ENCODE assay signal across 8 cellular contexts in genomic region chr12:69900720-69901131, GRCh38.
A peak's percentile ranks its signal among the peaks of the same experiment; 100 is the strongest.
DNase-seq lines count a peak whose midpoint lies in the region; ATAC-seq and TF ChIP-seq lines count a peak whose summit lies in the region.

No MANE protein-coding gene starts in this region.

- H3K36me3 ChIP-seq in DOHH2 (ENCODE audit: control insufficient read depth, low read length), result peaks cover 16% of the 10 kb centered on the region
- H3K36me3 ChIP-seq in MG63, result no peaks in the 10 kb centered on the region
- no peaks in the 10 kb centered on the region for H3K36me3 ChIP-seq in psoas muscle (ENCODE audit: insufficient read depth in 1 of 2, low read depth in 1 of 2)

- no peaks in the 10 kb centered on the region for H4K20me1 ChIP-seq in DOHH2 (ENCODE audit: control insufficient read depth, insufficient read depth, low read depth, low read length)

- POLR2A ChIA-PET in RWPE1 (lab: Yijun Ruan, JAX; ENCODE audit: low non-redundant PET), result no interaction called here

- peaks cover 39% of the 10 kb centered on the region for H3F3A ChIP-seq in DOHH2 (ENCODE audit: control insufficient read depth, insufficient read depth)

- H3K9me3 ChIP-seq in DOHH2 (ENCODE audit: control insufficient read depth, insufficient read depth, low read length) (no peaks in the 10 kb centered on the region), MG63 (no peaks in the 10 kb centered on the region), psoas muscle (no peaks in the 10 kb centered on the region)

- intact Hi-C loops in psoas muscle (cut with DNase I), result loop anchor here (5.0 kb wide), 2 partner anchors 342 to 677 kb away; partner anchors contain the start of gene CNOT2 (in 1 of the 2)

- H3K9me2 ChIP-seq in DOHH2 (replicated peaks; ENCODE audit: control insufficient read depth, low read length), result no peaks in the 10 kb centered on the region

- H3K27ac ChIP-seq in DOHH2 (ENCODE audit: low read depth, low read length) (peak overlapping the region; percentile 100), RWPE1 (no peak overlapping the region), psoas muscle (no peak overlapping the region)

- ATAC-seq in GM21786 (IDR thresholded peaks at IDR 0.05; ENCODE audit: unreplicated experiment) (peak; percentile 78), psoas muscle (peak in 3 of 4 donors; percentile 31 to 78 (median 48)), HG03460 (IDR thresholded peaks at IDR 0.05; ENCODE audit: unreplicated experiment) (no peak)

- TF ChIP-seq CTCF in DOHH2 (IDR thresholded peaks at IDR 0.05; ENCODE audit: low read depth, low read length, poor library complexity, severe bottlenecking) (peak; percentile 89), RWPE1 (conservative IDR thresholded peaks at IDR 0.05; ENCODE audit: low read depth) (peak; percentile 69), psoas muscle (IDR thresholded peaks at IDR 0.05) (peak; percentile 83)

- H3K79me2 ChIP-seq in DOHH2 (ENCODE audit: control insufficient read depth, low read length), result 0 out of 2 replicates have a peak, but pooled peaks cover 5% of the 10 kb centered on the region

- CTCF ChIA-PET in RWPE1 (lab: Yijun Ruan, JAX), result interaction anchor here (0.6 to 1.2 kb wide), 19 partner anchors 9 to 1105 kb away, joined by 3 to 7 read pairs (median 3); no protein-coding TSS in a partner anchor

- 0% methylated on average over 4 of the region's 4 CpGs for WGBS in psoas muscle, 3 donors

- H3K4me2 ChIP-seq in DOHH2 (ENCODE audit: low read length), result peak overlapping the region; percentile 63

- no peaks in the 10 kb centered on the region for H3K27me3 ChIP-seq in DOHH2 (ENCODE audit: control insufficient read depth, low read length)
- H3K27me3 ChIP-seq in MG63, result no peaks in the 10 kb centered on the region
- H3K27me3 ChIP-seq in psoas muscle (ENCODE audit: insufficient read depth in 3 of 3, low read length in 2 of 3), result no peaks in the 10 kb centered on the region

- DNase-seq in MG63, result peak; percentile 18
- peak; percentile 47 for DNase-seq in RWPE1 (ENCODE audit: low spot score)
- peak; percentile 80 for DNase-seq in activated effector memory CD4-positive, alpha-beta T cell treated with anti-CD3 and anti-CD28 coated beads, Interleukin-2, amount 50 U/mL, for 16 hours
- DNase-seq in glomerular endothelial cell (ENCODE audit: extremely low read depth, low read depth, low spot score), result peak; percentile 56
- DNase-seq in psoas muscle, result peak; percentile 65 to 73

- peaks cover 98% of the 10 kb centered on the region for H3K4me1 ChIP-seq in DOHH2 (ENCODE audit: control insufficient read depth, low read length)
- peaks cover 6% of the 10 kb centered on the region for H3K4me1 ChIP-seq in psoas muscle

- H3K4me3 ChIP-seq in DOHH2 (ENCODE audit: low read length) (peak overlapping the region; percentile 29), MG63 (no peak overlapping the region), psoas muscle (no peak overlapping the region)

Comparison
In these comparisons a context has a peak if more than half of its experiments do, and no peak if none do; other contexts are left out.
1. DNase-seq: peak in every context shown above with its lines; median percentile 80 in activated effector memory CD4-positive, alpha-beta T cell treated with anti-CD3 and anti-CD28 coated beads, Interleukin-2, amount 50 U/mL, for 16 hours; 69 in psoas muscle; 56 in glomerular endothelial cell; 47 in RWPE1; 18 in MG63.